ENCODE assay signal across 7 cellular contexts in the genomic region with DNA sequence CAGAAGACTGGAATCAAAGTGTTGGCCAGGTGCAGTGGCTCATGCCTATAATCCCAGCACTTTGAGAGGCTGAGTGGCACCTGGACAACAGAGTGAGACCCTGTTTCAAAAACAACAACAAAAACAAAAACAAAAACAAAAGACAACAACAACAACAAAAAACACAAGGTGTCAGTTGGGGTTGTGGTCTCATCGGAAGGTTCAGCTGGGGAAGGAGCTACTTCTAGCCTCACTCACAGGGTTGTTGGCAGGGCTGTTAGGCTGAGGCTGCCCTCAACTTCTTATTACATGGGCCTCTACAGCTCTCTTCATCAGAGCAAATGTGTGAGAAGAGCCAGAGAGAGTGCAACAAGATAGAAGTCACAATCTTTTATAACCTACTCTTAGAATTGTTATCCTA.
"Had no signal": no experiment of that assay in that cellular context is flagged by ENCODE, and none has a peak within 500 bp of the region (broad histone marks: within the 10 kb centered on the region; RNA-seq: fewer than 3 reads in every experiment).

No MANE protein-coding gene starts in this region.

- H3K4me3 Mint-ChIP-seq: activated CD4-positive, alpha-beta T cell treated with anti-CD3 and anti-CD28 coated beads for 36 hours; activated T-cell treated with anti-CD3 and anti-CD28 coated beads, Interleukin-2, amount 50 U/mL, for 24 hours had no signal

- H3K27ac Mint-ChIP-seq: activated CD4-positive, alpha-beta T cell treated with anti-CD3 and anti-CD28 coated beads for 36 hours; activated T-cell treated with anti-CD3 and anti-CD28 coated beads, Interleukin-2, amount 50 U/mL, for 24 hours had no signal

- ATAC-seq: pancreas had no signal

- H3K9me3 ChIP-seq: pancreas had no signal

- DNase-seq: activated CD4-positive, alpha-beta T cell treated with anti-CD3 and anti-CD28 coated beads for 36 hours; activated gamma-delta T cell; activated T-cell treated with anti-CD3 and anti-CD28 coated beads, Interleukin-2, amount 50 U/mL, for 24 hours; pancreas; stimulated activated CD4-positive, alpha-beta T cell treated with anti-CD3 and anti-CD28 coated beads, Interleukin-12 subunit alpha, Interleukin-12 subunit beta, amount 100 ng/mL, for 4 hours; stimulated activated CD4-positive, alpha-beta T cell treated with anti-CD3 and anti-CD28 coated beads, Interleukin-2, amount 100 ng/mL, for 24 hours; WERI-Rb-1 had no signal

- H3K27me3 Mint-ChIP-seq: activated CD4-positive, alpha-beta T cell treated with anti-CD3 and anti-CD28 coated beads for 36 hours; activated T-cell treated with anti-CD3 and anti-CD28 coated beads, Interleukin-2, amount 50 U/mL, for 24 hours had no signal
